26 cellular contexts compared by ENCODE assay signal in the genomic region with DNA sequence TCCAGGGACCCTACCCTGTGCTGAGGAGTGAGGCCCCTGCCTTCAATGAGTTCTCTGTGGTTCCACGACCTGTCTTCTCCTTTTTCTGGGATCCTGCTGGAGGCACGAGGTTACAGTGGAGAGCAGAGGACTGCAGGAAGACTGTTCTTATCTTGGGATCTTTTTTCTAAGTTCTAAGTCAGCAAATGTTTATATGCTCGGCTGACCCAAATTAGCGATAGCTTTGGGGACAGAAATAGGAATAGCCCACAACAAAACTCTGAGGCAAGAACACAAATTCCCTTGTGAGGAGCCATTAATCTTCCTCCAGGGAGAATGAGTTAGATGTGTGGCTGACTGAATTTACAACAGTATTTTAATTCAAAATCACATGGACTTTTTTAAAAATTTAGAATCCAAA. TPM values are rescaled to one million over a fixed set of nuclear protein-coding genes. Genes with fewer than 3 reads are reported as not detected.
"Had no signal": no experiment of that assay in that cellular context is flagged by ENCODE, and none has a peak within 500 bp of the region (broad histone marks: within the 10 kb centered on the region; RNA-seq: fewer than 3 reads in every experiment).

No MANE protein-coding gene starts in this region.

- H3K36me3 ChIP-seq: esophagus squamous epithelium, lower lobe of right lung, neural progenitor cell, pancreas, prostate gland, right lobe of liver, spleen, thyroid gland, upper lobe of left lung, vagina had no signal

- DNase-seq: effector memory CD8-positive, alpha-beta T cell; esophagus squamous epithelium; foreskin fibroblast; glutamatergic neuron; islet precursor cell; lower lobe of right lung; midbrain; nucleus accumbens; pancreas; right lobe of liver; spleen; stimulated activated CD4-positive, alpha-beta T cell treated with anti-CD3 and anti-CD28 coated beads, Interleukin-15, amount 100 ng/mL, for 24 hours; stimulated activated CD4-positive, alpha-beta T cell treated with anti-CD3 and anti-CD28 coated beads, Interleukin-1b, Interleukin-23, amount 100 ng/mL, for 48 hours; stimulated activated CD4-positive, alpha-beta T cell treated with anti-CD3 and anti-CD28 coated beads, Interleukin-4, amount 100 ng/mL, for 24 hours; substantia nigra; thyroid gland; upper lobe of left lung had no signal

- ATAC-seq: effector memory CD8-positive, alpha-beta T cell; gastroesophageal sphincter; left lobe of liver; lower lobe of right lung; natural killer cell treated with Interleukin-12 subunit alpha and Interleukin-12 subunit beta and Interleukin-15 and Interleukin-18, amount 100 ng/mL, for 72 hours; pancreas; right lobe of liver; stimulated activated memory B cell treated with anti-CD40 and anti-IgM and Interleukin-4, amounts not matched to agents 10 μg/mL and 1 μg/mL and 100 μg/mL, for 72 hours had no signal

- H3K9me3 ChIP-seq: esophagus squamous epithelium, gastroesophageal sphincter, lower lobe of right lung, pancreas, prostate gland, right lobe of liver, spleen, thyroid gland, upper lobe of left lung, vagina had no signal

- H3K27me3 ChIP-seq: esophagus squamous epithelium, gastroesophageal sphincter, neural progenitor cell, pancreas, right lobe of liver, spleen, thyroid gland, upper lobe of left lung, vagina had no signal

- H3K4me3 ChIP-seq: esophagus squamous epithelium, gastroesophageal sphincter, lower lobe of right lung, neural progenitor cell, pancreas, prostate gland, right lobe of liver, spleen, thyroid gland, upper lobe of left lung, vagina had no signal

- H3K27ac ChIP-seq: epithelial cell of prostate, lower lobe of right lung, neural progenitor cell, pancreas, prostate gland, right lobe of liver, spleen, thyroid gland, upper lobe of left lung, vagina had no signal

- H3K4me1 ChIP-seq: lower lobe of right lung, neural progenitor cell, pancreas, prostate gland, right lobe of liver, spleen, upper lobe of left lung, vagina had no signal

RNA-seq across cellular contexts. Expression of gene MYOCD, which starts 46.7 kb away (rescaled TPM):
- total RNA-seq: natural killer cell treated with Interleukin-12 subunit alpha and Interleukin-12 subunit beta and Interleukin-15 and Interleukin-18, amount 100 ng/mL, for 72 hours; renal cortical epithelial cell had no signal
